ENCODE assay signal across 8 cellular contexts in genomic region chr1:92536593-92537332, GRCh38. TPM values are rescaled to one million over a fixed set of nuclear protein-coding genes. Genes with fewer than 3 reads are reported as not detected.
DNase-seq lines count a peak whose midpoint lies in the region; ATAC-seq, FAIRE-seq and TF ChIP-seq lines count a peak whose summit lies in the region.
"Had no signal": no experiment of that assay in that cellular context is flagged by ENCODE, and none has a peak within 500 bp of the region (broad histone marks: within the 10 kb centered on the region; RNA-seq: fewer than 3 reads in every experiment).

No MANE protein-coding gene starts in this region.

- H4K20me1 ChIP-seq in OCI-LY3 (ENCODE audit: insufficient read depth, low read length): no peaks in the 10 kb centered on the region
- H4K20me1 ChIP-seq in PC-9 (ENCODE audit: insufficient read depth): no peaks in the 10 kb centered on the region

- FAIRE-seq in frontal cortex (lab: Jason Lieb, UNC): peak; percentile 3

- peak overlapping the region; percentile 67 for H3K27ac ChIP-seq in OCI-LY3 (ENCODE audit: low read length)
- H3K27ac ChIP-seq in substantia nigra (ENCODE audit: low read depth, low read length, poor library complexity, severe bottlenecking): no peak overlapping the region
- no peak overlapping the region for H3K27ac ChIP-seq in PC-9
- H3K27ac ChIP-seq: neutrophil had no signal

- DNase-seq in frontal cortex (ENCODE audit: low spot score in 2 of 2) (no peak), NCI-H748 treated with DMSO at 0.1 percent for 48 hours (lab: John Stamatoyannopoulos, UW) (no peak), substantia nigra (lab: John Stamatoyannopoulos, UW) (no peak), PC-9 (no peak)

- H3K79me2 ChIP-seq in OCI-LY3 (ENCODE audit: low read length) (no peaks in the 10 kb centered on the region), PC-9 (ENCODE audit: low read depth) (no peaks in the 10 kb centered on the region)

- H3K36me3 ChIP-seq in OCI-LY3 (replicated peaks; ENCODE audit: low read depth, low read length) (no peaks in the 10 kb centered on the region), PC-9 (ENCODE audit: low read depth) (no peaks in the 10 kb centered on the region)
- H3K36me3 ChIP-seq: neutrophil had no signal

- no peaks in the 10 kb centered on the region for H3F3A ChIP-seq in PC-9 (ENCODE audit: insufficient read depth, low read depth)

- H3K4me3 ChIP-seq in OCI-LY3 (ENCODE audit: low read length) (peak overlapping the region; percentile 56), PC-9 (no peak overlapping the region)

- H3K4me2 ChIP-seq in OCI-LY3 (ENCODE audit: low read length): peak overlapping the region; percentile 72
- no peak overlapping the region for H3K4me2 ChIP-seq in PC-9

- TF ChIP-seq CTCF in OCI-LY3 (IDR thresholded peaks at IDR 0.05; ENCODE audit: low read depth, low read length) (no peak), PC-9 (conservative IDR thresholded peaks at IDR 0.05) (no peak)

- POLR2A ChIA-PET in PC-9 (lab: Charles Lee; ENCODE audit: unreplicated experiment): no interaction called here

- intact Hi-C loops in PC-9 (cut with micrococcal nuclease; ENCODE audit: unreplicated experiment): no loop called here

- H3K27me3 ChIP-seq in OCI-LY3 (ENCODE audit: low read depth, low read length) (no peaks in the 10 kb centered on the region), PC-9 (ENCODE audit: insufficient read depth, low read depth) (no peaks in the 10 kb centered on the region)
- H3K27me3 ChIP-seq: neutrophil had no signal

- no TSS peak for BruUV-seq in PC-9 (replicated peaks; lab: Mats Ljungman, UMichigan)

- ATAC-seq in GM18861 (IDR thresholded peaks at IDR 0.05; ENCODE audit: unreplicated experiment) (peak; percentile 66), HG02623 (IDR thresholded peaks at IDR 0.05; ENCODE audit: unreplicated experiment) (peak; percentile 57)

- H3K9ac ChIP-seq in OCI-LY3 (ENCODE audit: low read length): peak overlapping the region; percentile 49

- H3K9me3 ChIP-seq in OCI-LY3 (ENCODE audit: insufficient read depth, low read length) (no peaks in the 10 kb centered on the region), PC-9 (ENCODE audit: insufficient read depth, low read depth) (no peaks in the 10 kb centered on the region)
- H3K9me3 ChIP-seq: neutrophil had no signal

- H3K9me2 ChIP-seq in PC-9 (ENCODE audit: insufficient read depth): 0 out of 2 replicates have a peak, but pooled peaks cover 3% of the 10 kb centered on the region

- CTCF ChIA-PET in PC-9 (lab: Charles Lee): interaction anchor here (0.7 kb wide), 1 partner anchor 365 kb away, joined by 9 read pairs; no protein-coding TSS in a partner anchor

- H2AFZ ChIP-seq in OCI-LY3 (ENCODE audit: low read depth, low read length): no peak overlapping the region
- no peak overlapping the region for H2AFZ ChIP-seq in PC-9

- H3K4me1 ChIP-seq in OCI-LY3 (ENCODE audit: low read length) (peaks cover 30% of the 10 kb centered on the region), PC-9 (replicated peaks; ENCODE audit: insufficient read depth) (no peaks in the 10 kb centered on the region)

RNA-seq across cellular contexts. Expression of gene GFI1, which starts 50.0 kb away (rescaled TPM):
- total RNA-seq in frontal cortex (not detected), PC-9 (2021) (0.35 and 0.53 TPM in 2 replicates)
